Comparison of ENCODE assay signal across 19 cellular contexts in genomic region chr5:142935014-142935413, GRCh38.
"Had no signal": no experiment of that assay in that cellular context is flagged by ENCODE, and none has a peak within 500 bp of the region (broad histone marks: within the 10 kb centered on the region; RNA-seq: fewer than 3 reads in every experiment).

No MANE protein-coding gene starts in this region.

- ATAC-seq: activated CD8-positive, alpha-beta memory T cell treated with anti-CD3 and anti-CD28 coated beads, Interleukin-2, amount 10 ng/mL, durations not matched to agents 7 days and 5 days; left lobe of liver; T-helper 17 cell had no signal

- H3K27ac Mint-ChIP-seq: activated CD4-positive, alpha-beta memory T cell treated with anti-CD3 and anti-CD28 coated beads for 36 hours; activated naive CD8-positive, alpha-beta T cell treated with anti-CD3 and anti-CD28 coated beads, Interleukin-2, amount 50 U/mL, for 24 hours; activated T-helper 2 cell treated with anti-CD3 and anti-CD28 coated beads, Interferon-gamma antibody, Interleukin-2, Interleukin-4, amounts not matched to agents 10 μg/mL and 5 μg/mL and 100 μg/mL, durations not matched to agents 14 hours and 24 hours and 36 hours; nephron; stimulated activated naive CD8-positive, alpha-beta T cell treated with anti-CD3 and anti-CD28 coated beads, Interleukin-15, Interleukin-2, amounts not matched to agents 100 ng/mL and 50 ng/mL, for 24 hours; T-helper 17 cell had no signal

- H3K4me3 Mint-ChIP-seq: activated CD4-positive, alpha-beta memory T cell treated with anti-CD3 and anti-CD28 coated beads for 36 hours; activated CD4-positive, alpha-beta T cell treated with anti-CD3 and anti-CD28 coated beads for 36 hours; activated CD8-positive, alpha-beta memory T cell treated with anti-CD3 and anti-CD28 coated beads, Interleukin-2, amount 10 ng/mL, durations not matched to agents 7 days and 5 days; activated naive CD4-positive, alpha-beta T cell treated with anti-CD3 and anti-CD28 coated beads for 36 hours; activated naive CD8-positive, alpha-beta T cell treated with anti-CD3 and anti-CD28 coated beads, Interleukin-2, amount 50 U/mL, for 24 hours; memory B cell; nephron; stimulated activated naive CD8-positive, alpha-beta T cell treated with anti-CD3 and anti-CD28 coated beads, Interleukin-15, Interleukin-2, amounts not matched to agents 100 ng/mL and 50 ng/mL, for 24 hours; T-helper 17 cell had no signal

- H3K9me3 Mint-ChIP-seq: activated CD4-positive, alpha-beta memory T cell treated with anti-CD3 and anti-CD28 coated beads for 36 hours; activated naive CD4-positive, alpha-beta T cell treated with anti-CD3 and anti-CD28 coated beads for 36 hours; activated naive CD8-positive, alpha-beta T cell treated with anti-CD3 and anti-CD28 coated beads, Interleukin-2, amount 50 U/mL, for 24 hours; activated T-helper 2 cell treated with anti-CD3 and anti-CD28 coated beads, Interferon-gamma antibody, Interleukin-2, Interleukin-4, amounts not matched to agents 10 μg/mL and 5 μg/mL and 100 μg/mL, durations not matched to agents 14 hours and 24 hours and 36 hours; memory B cell; nephron; stimulated activated naive CD8-positive, alpha-beta T cell treated with anti-CD3 and anti-CD28 coated beads, Interleukin-15, Interleukin-2, amounts not matched to agents 100 ng/mL and 50 ng/mL, for 24 hours had no signal

- DNase-seq: activated CD4-positive, alpha-beta memory T cell treated with anti-CD3 and anti-CD28 coated beads for 36 hours; activated CD4-positive, alpha-beta T cell treated with anti-CD3 and anti-CD28 coated beads for 36 hours; activated CD8-positive, alpha-beta memory T cell treated with anti-CD3 and anti-CD28 coated beads, Interleukin-2, amount 10 ng/mL, durations not matched to agents 7 days and 5 days; activated naive CD8-positive, alpha-beta T cell treated with anti-CD3 and anti-CD28 coated beads, Interleukin-2, amount 50 U/mL, for 24 hours; activated T-cell treated with anti-CD3 and anti-CD28 coated beads, Interleukin-2, amount 50 U/mL, for 1 hour; aorta; cerebellar nuclear complex; effector memory CD4-positive, alpha-beta T cell; foreskin melanocyte; head of caudate nucleus; right cardiac atrium; T-helper 17 cell; upper lobe of left lung had no signal
